ENCODE assay signal across 8 cellular contexts in genomic region chr16:4272114-4272954, GRCh38. TPM values are rescaled to one million over a fixed set of nuclear protein-coding genes. Genes with fewer than 3 reads are reported as not detected.
A peak's percentile ranks its signal among the peaks of the same experiment; 100 is the strongest.
DNase-seq lines count a peak whose midpoint lies in the region; ATAC-seq and TF ChIP-seq lines count a peak whose summit lies in the region.

No MANE protein-coding gene starts in this region.

- H3K27me3 ChIP-seq in neural progenitor cell = no peaks in the 10 kb centered on the region

- H3K9me3 Mint-ChIP-seq in activated T-helper 2 cell treated with anti-CD3 and anti-CD28 coated beads, Interferon-gamma antibody, Interleukin-2, Interleukin-4, amounts not matched to agents 10 μg/mL and 5 μg/mL and 100 μg/mL, durations not matched to agents 14 hours and 24 hours and 36 hours = no peaks in the 10 kb centered on the region
- H3K9me3 Mint-ChIP-seq in neural progenitor cell = no peaks in the 10 kb centered on the region

- H3K4me1 ChIP-seq in neural progenitor cell = peaks cover 4% of the 10 kb centered on the region

- peak overlapping the region; percentile 88 for H3K27ac Mint-ChIP-seq in activated T-helper 2 cell treated with anti-CD3 and anti-CD28 coated beads, Interferon-gamma antibody, Interleukin-2, Interleukin-4, amounts not matched to agents 10 μg/mL and 5 μg/mL and 100 μg/mL, durations not matched to agents 14 hours and 24 hours and 36 hours
- H3K27ac Mint-ChIP-seq in neural progenitor cell = peak overlapping the region; percentile 94

- H3K27me3 Mint-ChIP-seq in activated T-helper 2 cell treated with anti-CD3 and anti-CD28 coated beads, Interferon-gamma antibody, Interleukin-2, Interleukin-4, amounts not matched to agents 10 μg/mL and 5 μg/mL and 100 μg/mL, durations not matched to agents 14 hours and 24 hours and 36 hours (ENCODE audit: low read depth) = no peaks in the 10 kb centered on the region
- peaks cover 4% of the 10 kb centered on the region for H3K27me3 Mint-ChIP-seq in neural progenitor cell (ENCODE audit: insufficient read depth, low read depth)

- peak overlapping the region; percentile 85 for H3K27ac ChIP-seq in neural progenitor cell

- TF ChIP-seq CTCF in neural progenitor cell (IDR thresholded peaks at IDR 0.05) = no peak

- peak overlapping the region; percentile 89 for H2AFZ ChIP-seq in neural progenitor cell (replicated peaks)

- H3F3A ChIP-seq in neural progenitor cell (ENCODE audit: low read depth) = peaks cover 38% of the 10 kb centered on the region

- H3K4me3 ChIP-seq in neural progenitor cell = peak overlapping the region; percentile 100

- peaks cover 31% of the 10 kb centered on the region for H4K20me1 ChIP-seq in neural progenitor cell (ENCODE audit: low read depth)

- peaks cover 70% of the 10 kb centered on the region for H3K79me2 ChIP-seq in neural progenitor cell (ENCODE audit: low read depth)

- peak overlapping the region; percentile 78 for H3K4me2 ChIP-seq in neural progenitor cell

- intact Hi-C loops in activated T-helper 2 cell treated with anti-CD3 and anti-CD28 coated beads, Interferon-gamma antibody, Interleukin-2, Interleukin-4, amounts not matched to agents 10 μg/mL and 5 μg/mL and 100 μg/mL, durations not matched to agents 14 hours and 24 hours and 36 hours (cut with micrococcal nuclease) = loop anchor here (5.0 to 10.0 kb wide), 2 partner anchors 558 to 770 kb away; partner anchors contain the start of genes CLUAP1 and TRAP1

- peaks cover 2% of the 10 kb centered on the region for H3K36me3 Mint-ChIP-seq in activated T-helper 2 cell treated with anti-CD3 and anti-CD28 coated beads, Interferon-gamma antibody, Interleukin-2, Interleukin-4, amounts not matched to agents 10 μg/mL and 5 μg/mL and 100 μg/mL, durations not matched to agents 14 hours and 24 hours and 36 hours (ENCODE audit: low read depth)
- H3K36me3 Mint-ChIP-seq in neural progenitor cell = peaks cover 5% of the 10 kb centered on the region

- H3K9ac ChIP-seq in neural progenitor cell = peak overlapping the region; percentile 87

- H3K4me3 Mint-ChIP-seq in activated T-helper 2 cell treated with anti-CD3 and anti-CD28 coated beads, Interferon-gamma antibody, Interleukin-2, Interleukin-4, amounts not matched to agents 10 μg/mL and 5 μg/mL and 100 μg/mL, durations not matched to agents 14 hours and 24 hours and 36 hours (ENCODE audit: low read depth) = peak overlapping the region; percentile 90
- H3K4me3 Mint-ChIP-seq in neural progenitor cell = peak overlapping the region; percentile 97

- H3K9me3 ChIP-seq in neural progenitor cell (ENCODE audit: low read depth) = no peaks in the 10 kb centered on the region

- H3K36me3 ChIP-seq in neural progenitor cell = no peaks in the 10 kb centered on the region

- peaks cover 6% of the 10 kb centered on the region for H3K4me1 Mint-ChIP-seq in activated T-helper 2 cell treated with anti-CD3 and anti-CD28 coated beads, Interferon-gamma antibody, Interleukin-2, Interleukin-4, amounts not matched to agents 10 μg/mL and 5 μg/mL and 100 μg/mL, durations not matched to agents 14 hours and 24 hours and 36 hours (ENCODE audit: low read depth)
- H3K4me1 Mint-ChIP-seq in neural progenitor cell = peaks cover 8% of the 10 kb centered on the region

- DNase-seq in NCI-H1417 (lab: John Stamatoyannopoulos, UW) (peak in 2 of 3 experiments; percentile 76 to 80), NCI-H1417 treated with DMSO at 0.1 percent for 48 hours (lab: John Stamatoyannopoulos, UW) (no peak), NAMALWA (ENCODE audit: low spot score) (peak; percentile 70), germinal center (ENCODE audit: low spot score) (peak; percentile 65), neural progenitor cell (ENCODE audit: low spot score) (peak; percentile 74)
- DNase-seq in activated T-helper 2 cell treated with anti-CD3 and anti-CD28 coated beads, Interferon-gamma antibody, Interleukin-2, Interleukin-4, amounts not matched to agents 10 μg/mL and 5 μg/mL and 100 μg/mL, durations not matched to agents 14 hours and 24 hours and 36 hours (ENCODE audit: low spot score) = peak; percentile 48

- ATAC-seq in GM21723 (IDR thresholded peaks at IDR 0.05; ENCODE audit: unreplicated experiment) (peak; percentile 11), GM21786 (IDR thresholded peaks at IDR 0.05; ENCODE audit: unreplicated experiment) (no peak)

RNA-seq across cellular contexts. Expression of gene TFAP4, which starts 0.5 kb away (rescaled TPM):
- total RNA-seq in activated T-helper 2 cell treated with anti-CD3 and anti-CD28 coated beads, Interferon-gamma antibody, Interleukin-2, Interleukin-4, amounts not matched to agents 10 μg/mL and 5 μg/mL and 100 μg/mL, durations not matched to agents 14 hours and 24 hours and 36 hours = 40.4 and 41.9 TPM in 2 replicates
- total RNA-seq in neural progenitor cell (ENCODE audit: low replicate concordance) = 19.8 and 24.8 TPM in 2 replicates

RNA-seq across cellular contexts. Expression of gene SRL, which starts 30.5 kb away (rescaled TPM):
- total RNA-seq in activated T-helper 2 cell treated with anti-CD3 and anti-CD28 coated beads, Interferon-gamma antibody, Interleukin-2, Interleukin-4, amounts not matched to agents 10 μg/mL and 5 μg/mL and 100 μg/mL, durations not matched to agents 14 hours and 24 hours and 36 hours = not detected in 2 replicates
- total RNA-seq in neural progenitor cell (ENCODE audit: low replicate concordance) = 0.06 and 0.22 TPM in 2 replicates

RNA-seq across cellular contexts. Expression of gene GLIS2, which starts 43.5 kb away (rescaled TPM):
- 2.1 and 2.5 TPM in 2 replicates for total RNA-seq in activated T-helper 2 cell treated with anti-CD3 and anti-CD28 coated beads, Interferon-gamma antibody, Interleukin-2, Interleukin-4, amounts not matched to agents 10 μg/mL and 5 μg/mL and 100 μg/mL, durations not matched to agents 14 hours and 24 hours and 36 hours
- total RNA-seq in neural progenitor cell (ENCODE audit: low replicate concordance) = 0.15 and 1.3 TPM in 2 replicates
